ENCODE assay signal across 26 cellular contexts in genomic region chr9:91092214-91092613, GRCh38.
DNase-seq lines count a peak whose midpoint lies in the region; ATAC-seq lines count a peak whose summit lies in the region.
"Had no signal": no experiment of that assay in that cellular context is flagged by ENCODE, and none has a peak within 500 bp of the region (broad histone marks: within the 10 kb centered on the region; RNA-seq: fewer than 3 reads in every experiment).

No MANE protein-coding gene starts in this region.

- H3K4me2 ChIP-seq in BLaER1: no peak overlapping the region
- H3K4me2 ChIP-seq: A549 had no signal

- H3K27ac Mint-ChIP-seq in activated CD4-positive, alpha-beta T cell treated with anti-CD3 and anti-CD28 coated beads, Interleukin-2, amount 10 ng/mL, durations not matched to agents 24 days and 14 days: peak overlapping the region; percentile 55
- no peak overlapping the region for H3K27ac Mint-ChIP-seq in activated CD4-positive, alpha-beta T cell treated with anti-CD3 and anti-CD28 coated beads for 36 hours
- peak overlapping the region; percentile 65 for H3K27ac Mint-ChIP-seq in stimulated activated memory B cell treated with anti-CD40 and anti-IgM and Interleukin-4, amounts not matched to agents 10 μg/mL and 1 μg/mL and 100 μg/mL, for 72 hours
- H3K27ac Mint-ChIP-seq: B cell; CD4-positive, CD25-positive, alpha-beta regulatory T cell; CD8-positive, alpha-beta memory T cell had no signal

- H3K27me3 ChIP-seq in BLaER1: no peaks in the 10 kb centered on the region

- no peak for DNase-seq in activated CD4-positive, alpha-beta T cell treated with anti-CD3 and anti-CD28 coated beads, Interleukin-2, amount 10 ng/mL, durations not matched to agents 24 days and 14 days
- no peak for DNase-seq in activated CD4-positive, alpha-beta T cell treated with anti-CD3 and anti-CD28 coated beads for 36 hours
- DNase-seq in islet precursor cell: peak; percentile 27
- no peak for DNase-seq in stimulated activated naive CD4-positive, alpha-beta T cell (lab: John Stamatoyannopoulos, UW)
- no peak for DNase-seq in NCI-H2227 (lab: John Stamatoyannopoulos, UW; ENCODE audit: unreplicated experiment)
- DNase-seq: AML-193; C1 segment of cervical spinal cord; CD4-positive, alpha-beta memory T cell; CD4-positive, CD25-positive, alpha-beta regulatory T cell; CD8-positive, alpha-beta memory T cell; COR-L47; DMS 273 treated with DMSO at 0.1 percent for 48 hours; DMS153; DMS53; DMS79; DND-41; EL; GDM1 had no signal

- ATAC-seq in activated CD4-positive, alpha-beta T cell treated with anti-CD3 and anti-CD28 coated beads for 36 hours: no peak
- peak; percentile 64 for ATAC-seq in stimulated activated memory B cell treated with anti-CD40 and anti-IgM and Interleukin-4, amounts not matched to agents 10 μg/mL and 1 μg/mL and 100 μg/mL, for 72 hours
- ATAC-seq in HG03108 (IDR thresholded peaks at IDR 0.05; ENCODE audit: unreplicated experiment): no peak
- ATAC-seq: A549, GM12878 had no signal

- no peaks in the 10 kb centered on the region for H4K20me1 ChIP-seq in BLaER1

- peaks cover 39% of the 10 kb centered on the region for H3K9me3 ChIP-seq in BLaER1
- H3K9me3 ChIP-seq: A549 had no signal

- H3K4me3 Mint-ChIP-seq in activated CD4-positive, alpha-beta T cell treated with anti-CD3 and anti-CD28 coated beads, Interleukin-2, amount 10 ng/mL, durations not matched to agents 24 days and 14 days: no peak overlapping the region
- no peak overlapping the region for H3K4me3 Mint-ChIP-seq in activated CD4-positive, alpha-beta T cell treated with anti-CD3 and anti-CD28 coated beads for 36 hours
- H3K4me3 Mint-ChIP-seq in stimulated activated memory B cell treated with anti-CD40 and anti-IgM and Interleukin-4, amounts not matched to agents 10 μg/mL and 1 μg/mL and 100 μg/mL, for 72 hours: no peak overlapping the region
- H3K4me3 Mint-ChIP-seq: B cell; CD14-positive monocyte; CD4-positive, CD25-positive, alpha-beta regulatory T cell; CD8-positive, alpha-beta memory T cell had no signal

- POLR2A ChIA-PET in activated CD4-positive, alpha-beta T cell treated with anti-CD3 and anti-CD28 coated beads for 36 hours (lab: Charles Lee): no interaction called here

- CTCF ChIA-PET in activated CD4-positive, alpha-beta T cell treated with anti-CD3 and anti-CD28 coated beads for 36 hours (lab: Charles Lee): no interaction called here

- H3K9ac ChIP-seq in BLaER1: no peak overlapping the region

- H3K4me3 ChIP-seq in BLaER1: no peak overlapping the region
- H3K4me3 ChIP-seq: A549, GM12878 had no signal

- H3K4me1 Mint-ChIP-seq in activated CD4-positive, alpha-beta T cell treated with anti-CD3 and anti-CD28 coated beads, Interleukin-2, amount 10 ng/mL, durations not matched to agents 24 days and 14 days: peaks cover 48% of the 10 kb centered on the region
- H3K4me1 Mint-ChIP-seq in activated CD4-positive, alpha-beta T cell treated with anti-CD3 and anti-CD28 coated beads for 36 hours: peaks cover 32% of the 10 kb centered on the region
- peaks cover 33% of the 10 kb centered on the region for H3K4me1 Mint-ChIP-seq in stimulated activated memory B cell treated with anti-CD40 and anti-IgM and Interleukin-4, amounts not matched to agents 10 μg/mL and 1 μg/mL and 100 μg/mL, for 72 hours
- H3K4me1 Mint-ChIP-seq: CD4-positive, alpha-beta memory T cell; CD4-positive, CD25-positive, alpha-beta regulatory T cell had no signal

- intact Hi-C loops in activated CD4-positive, alpha-beta T cell treated with anti-CD3 and anti-CD28 coated beads, Interleukin-2, amount 10 ng/mL, durations not matched to agents 24 days and 14 days (cut with micrococcal nuclease): no loop called here
- intact Hi-C loops in activated CD4-positive, alpha-beta T cell treated with anti-CD3 and anti-CD28 coated beads for 36 hours (cut with DNase I, micrococcal nuclease): no loop called here

- peaks cover 29% of the 10 kb centered on the region for H3K4me1 ChIP-seq in BLaER1

- peaks cover 19% of the 10 kb centered on the region for H3K36me3 ChIP-seq in BLaER1

- H3K27ac ChIP-seq in BLaER1: peak overlapping the region; percentile 24; the same call in 1 of the 2 replicates
- H3K27ac ChIP-seq: 22Rv1, A549 had no signal

- H3K36me3 Mint-ChIP-seq in activated CD4-positive, alpha-beta T cell treated with anti-CD3 and anti-CD28 coated beads, Interleukin-2, amount 10 ng/mL, durations not matched to agents 24 days and 14 days (ENCODE audit: low read depth): peaks cover 59% of the 10 kb centered on the region
- peaks cover 29% of the 10 kb centered on the region for H3K36me3 Mint-ChIP-seq in activated CD4-positive, alpha-beta T cell treated with anti-CD3 and anti-CD28 coated beads for 36 hours (ENCODE audit: low read depth)
- peaks cover 14% of the 10 kb centered on the region for H3K36me3 Mint-ChIP-seq in stimulated activated memory B cell treated with anti-CD40 and anti-IgM and Interleukin-4, amounts not matched to agents 10 μg/mL and 1 μg/mL and 100 μg/mL, for 72 hours
- H3K36me3 Mint-ChIP-seq: CD4-positive, alpha-beta memory T cell had no signal

- no peaks in the 10 kb centered on the region for H3K27me3 Mint-ChIP-seq in activated CD4-positive, alpha-beta T cell treated with anti-CD3 and anti-CD28 coated beads, Interleukin-2, amount 10 ng/mL, durations not matched to agents 24 days and 14 days
- peaks cover 4% of the 10 kb centered on the region for H3K27me3 Mint-ChIP-seq in activated CD4-positive, alpha-beta T cell treated with anti-CD3 and anti-CD28 coated beads for 36 hours
- no peaks in the 10 kb centered on the region for H3K27me3 Mint-ChIP-seq in stimulated activated memory B cell treated with anti-CD40 and anti-IgM and Interleukin-4, amounts not matched to agents 10 μg/mL and 1 μg/mL and 100 μg/mL, for 72 hours
- H3K27me3 Mint-ChIP-seq: B cell; CD4-positive, alpha-beta memory T cell had no signal

- H3K9me3 Mint-ChIP-seq in activated CD4-positive, alpha-beta T cell treated with anti-CD3 and anti-CD28 coated beads, Interleukin-2, amount 10 ng/mL, durations not matched to agents 24 days and 14 days: peaks cover 27% of the 10 kb centered on the region
- H3K9me3 Mint-ChIP-seq in activated CD4-positive, alpha-beta T cell treated with anti-CD3 and anti-CD28 coated beads for 36 hours (ENCODE audit: low read depth): peaks cover 17% of the 10 kb centered on the region
- peaks cover 6% of the 10 kb centered on the region for H3K9me3 Mint-ChIP-seq in stimulated activated memory B cell treated with anti-CD40 and anti-IgM and Interleukin-4, amounts not matched to agents 10 μg/mL and 1 μg/mL and 100 μg/mL, for 72 hours
